Comparison of ENCODE assay signal across 14 cellular contexts in genomic region chr7:120993575-120994191, GRCh38. TPM values are rescaled to one million over a fixed set of nuclear protein-coding genes. Genes with fewer than 3 reads are reported as not detected.
DNase-seq lines count a peak whose midpoint lies in the region; TF ChIP-seq lines count a peak whose summit lies in the region.
"Had no signal": no experiment of that assay in that cellular context is flagged by ENCODE, and none has a peak within 500 bp of the region (broad histone marks: within the 10 kb centered on the region; RNA-seq: fewer than 3 reads in every experiment).

No MANE protein-coding gene starts in this region.

- H3K9me3 ChIP-seq in tibial artery (no peaks in the 10 kb centered on the region), MG63 (no peaks in the 10 kb centered on the region)
- H3K9me3 ChIP-seq: prostate gland, tibial nerve had no signal

- H3K4me1 Mint-ChIP-seq in HFFc6 (ENCODE audit: low read depth), result peaks cover 62% of the 10 kb centered on the region

- H3K27me3 ChIP-seq in tibial artery (no peaks in the 10 kb centered on the region), MG63 (no peaks in the 10 kb centered on the region)
- H3K27me3 ChIP-seq: tibial nerve had no signal

- DNase-seq in HFFc6, result peak; percentile 46
- DNase-seq in amniotic epithelial cell (ENCODE audit: low read depth), result peak; percentile 60
- DNase-seq in iris pigment epithelial cell (ENCODE audit: low read depth), result peak; percentile 77
- no peak for DNase-seq in tibial artery
- DNase-seq in MG63, result no peak
- no peak for DNase-seq in AG08396 (ENCODE audit: low spot score)
- DNase-seq in T-helper 9 cell, result no peak
- DNase-seq: activated B cell treated with CpG ODN at 0.5 μM for 24 hours; activated naive CD4-positive, alpha-beta T cell treated with Interleukin-2 at 50 U/mL for 16 hours; CD8-positive, alpha-beta T cell; effector CD8-positive, alpha-beta T cell; NCI-H1092 treated with DMSO at 0.1 percent for 48 hours had no signal

- TF ChIP-seq CTCF in HFFc6 (IDR thresholded peaks at IDR 0.05) (no peak), tibial artery (IDR thresholded peaks at IDR 0.05) (no peak)

- H3K9me3 Mint-ChIP-seq in HFFc6, result no peaks in the 10 kb centered on the region
- H3K9me3 Mint-ChIP-seq: activated B cell treated with CpG ODN at 0.5 μM for 24 hours; CD8-positive, alpha-beta T cell had no signal

- peaks cover 0 to 70% (median 19%) of the 10 kb centered on the region in 4 donors for H3K4me1 ChIP-seq in tibial artery
- H3K4me1 ChIP-seq: prostate gland had no signal

- H3K36me3 Mint-ChIP-seq in HFFc6 (ENCODE audit: low read depth), result peaks cover 57% of the 10 kb centered on the region
- H3K36me3 Mint-ChIP-seq: CD8-positive, alpha-beta T cell had no signal

- H3K4me3 Mint-ChIP-seq in HFFc6, result peak overlapping the region; percentile 92
- H3K4me3 Mint-ChIP-seq: activated B cell treated with CpG ODN at 0.5 μM for 24 hours; CD8-positive, alpha-beta T cell had no signal

- H3K27ac ChIP-seq in tibial artery, result peak overlapping the region; percentile 87 to 89
- H3K27ac ChIP-seq: prostate gland, tibial nerve had no signal

- intact Hi-C loops in tibial artery (cut with DNase I; ENCODE audit: low total_unique reads), result no loop called here

- H3K4me3 ChIP-seq in tibial artery, result peak overlapping the region in 1 of 2 donors; percentile 63
- H3K4me3 ChIP-seq in MG63, result no peak overlapping the region
- H3K4me3 ChIP-seq: prostate gland, tibial nerve had no signal

- H3K27ac Mint-ChIP-seq in HFFc6, result peak overlapping the region; percentile 40
- H3K27ac Mint-ChIP-seq: activated B cell treated with CpG ODN at 0.5 μM for 24 hours; CD8-positive, alpha-beta T cell had no signal

- no peaks in the 10 kb centered on the region; the same call in 1 of the 2 replicates for H3K27me3 Mint-ChIP-seq in HFFc6 (ENCODE audit: insufficient read depth)

- H3K36me3 ChIP-seq in tibial artery (no peaks in the 10 kb centered on the region), MG63 (peaks cover 20% of the 10 kb centered on the region)
- H3K36me3 ChIP-seq: prostate gland, tibial nerve had no signal

RNA-seq across cellular contexts. Expression of gene CPED1, which starts 5.2 kb away (rescaled TPM):
- total RNA-seq in HFFc6 (2021; fragmentation: NEBNext Ultra II Directional; extraction: Animal tissue kit (Norgen Biotek cat#: 25700)), result 100 to 1,000 TPM in 2 of 6 experiments, 10 to 100 TPM in 4; 85.0 to 112 (median 95.9) TPM
- total RNA-seq in MG63 (2014; rRNA removed; shearing (Covaris generic); ENCODE audit: low replicate concordance), result 3.3 and 3.7 TPM in 2 replicates
- total RNA-seq: CD8-positive, alpha-beta T cell had no signal

RNA-seq across cellular contexts. Expression of gene ING3, which starts 43.1 kb away (rescaled TPM):
- total RNA-seq in HFFc6 (2021; fragmentation: NEBNext Ultra II Directional; extraction: Animal tissue kit (Norgen Biotek cat#: 25700)), result 10 to 100 TPM in 5 of 6 experiments, 1 to 10 TPM in 1; 9.8 to 15.0 (median 12.7) TPM
- total RNA-seq in MG63 (2014; rRNA removed; shearing (Covaris generic); ENCODE audit: low replicate concordance), result 14.1 and 19.1 TPM in 2 replicates

Comparison
In these comparisons a context has a peak if more than half of its experiments do, and no peak if none do; other contexts are left out.
1. DNase-seq: peak in HFFc6 (single experiment), amniotic epithelial cell (single experiment) and iris pigment epithelial cell (single experiment); none in tibial artery (0 of 2), MG63 (single experiment), AG08396 (single experiment) and T-helper 9 cell (single experiment).
2. RNA of gene CPED1, which starts 5.2 kb away (total RNA-seq): 85.0 to 112 TPM in HFFc6; 3.3 to 3.7 TPM in MG63; every median in the first group is over 10 times any median in the second.